ENCODE assay signal across 8 cellular contexts in the genomic region with DNA sequence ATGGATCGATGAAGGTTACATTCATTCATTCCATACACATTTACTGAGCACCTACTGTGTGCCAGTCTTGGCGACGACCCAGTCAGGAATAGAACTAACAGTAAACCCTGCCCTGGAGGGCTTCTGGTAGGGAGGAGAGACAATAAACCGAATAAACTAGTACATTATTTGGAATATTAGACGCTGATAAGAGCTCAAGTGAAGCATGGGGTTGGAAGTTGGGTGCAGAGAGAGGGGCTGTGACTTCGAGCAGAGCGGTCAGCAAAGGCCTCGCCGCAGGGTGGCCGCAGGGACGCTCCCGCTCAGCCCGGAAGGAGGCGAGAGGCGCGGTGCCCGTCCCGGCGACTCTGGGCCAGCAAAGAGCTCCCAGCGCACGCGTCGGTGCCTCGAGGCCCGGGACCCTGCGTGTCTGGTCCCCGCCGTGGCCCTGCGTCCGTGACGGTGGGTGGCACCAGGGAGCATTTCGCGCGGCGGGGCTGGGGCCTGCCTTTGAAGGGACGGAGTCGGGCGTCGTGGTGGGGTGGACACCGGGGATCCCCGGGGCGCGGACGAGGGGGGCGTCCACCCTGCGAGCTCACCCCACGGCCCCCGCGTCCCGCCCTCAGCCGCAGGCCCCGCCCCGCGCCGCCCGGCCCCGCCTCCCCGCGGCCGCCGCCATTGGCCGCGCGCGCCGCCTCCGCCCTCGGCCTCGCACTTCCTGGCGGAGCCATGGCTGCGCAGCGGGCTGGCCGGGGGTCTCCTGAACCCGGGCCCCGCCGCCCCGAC. TPM values are rescaled to one million over a fixed set of nuclear protein-coding genes. Genes with fewer than 3 reads are reported as not detected.
DNase-seq lines count a peak whose midpoint lies in the region; FAIRE-seq and TF ChIP-seq lines count a peak whose summit lies in the region.

Gene KLHL36 (plus strand): TSS at position 682 of the 765 bp plus-strand sequence. CDS start 2,357 bp downstream, outside the sequence.

- H3K4me3 Mint-ChIP-seq in mesothelial cell of epicardium = peak within 1 kb of the TSS; percentile 80

- no peaks in the 10 kb centered on the region for H3K9me3 ChIP-seq in endocrine pancreas (ENCODE audit: control insufficient read depth, low read length)

- H3K36me3 Mint-ChIP-seq in mesothelial cell of epicardium = peaks cover 7% of the 10 kb centered on the region

- peak within 1 kb of the TSS; percentile 83 for H3K27ac Mint-ChIP-seq in mesothelial cell of epicardium

- H3K4me3 ChIP-seq in H7 (ENCODE audit: insufficient read depth, low read depth, low read length) = peak within 1 kb of the TSS; percentile 77
- peak within 1 kb of the TSS; percentile 61 for H3K4me3 ChIP-seq in NB4 (ENCODE audit: low read depth, low read length)
- no peak within 1 kb of the TSS for H3K4me3 ChIP-seq in endocrine pancreas (ENCODE audit: control insufficient read depth, insufficient read depth, low read length)

- H3K9ac ChIP-seq in endocrine pancreas (ENCODE audit: control insufficient read depth, insufficient read depth, low read length) = peak within 1 kb of the TSS; percentile 71

- no peak for TF ChIP-seq POLR2A in GM12891 (IDR thresholded peaks at IDR 0.05; ENCODE audit: low read depth, low read length)
- TF ChIP-seq POLR2A in NB4 (IDR thresholded peaks at IDR 0.05; ENCODE audit: extremely low read depth, insufficient read length) = peak; percentile 50

- H3K4me1 ChIP-seq in endocrine pancreas (ENCODE audit: control insufficient read depth, insufficient read depth, low read length) = no peaks in the 10 kb centered on the region

- H3K27me3 ChIP-seq in H7 (ENCODE audit: control insufficient read depth, insufficient read depth, low read length) (peaks cover 5% of the 10 kb centered on the region), endocrine pancreas (ENCODE audit: control insufficient read depth, insufficient read depth, low read length) (no peaks in the 10 kb centered on the region)

- FAIRE-seq in GM12891 (lab: Jason Lieb, UNC) = peak; percentile 80

- no peaks in the 10 kb centered on the region for H3K27me3 Mint-ChIP-seq in mesothelial cell of epicardium (ENCODE audit: low read depth)

- no peaks in the 10 kb centered on the region for H3K9me3 Mint-ChIP-seq in mesothelial cell of epicardium

- TF ChIP-seq CTCF in NB4 (IDR thresholded peaks at IDR 0.05; ENCODE audit: low read depth, low read length) = no peak
- TF ChIP-seq CTCF in mesothelial cell of epicardium (IDR thresholded peaks at IDR 0.05; ENCODE audit: unreplicated experiment) = no peak

- H3K36me3 ChIP-seq in H7 (replicated peaks; ENCODE audit: control insufficient read depth, insufficient read depth, low read length) (peaks cover 2% of the 10 kb centered on the region; the same call in 1 of the 2 replicates), endocrine pancreas (ENCODE audit: control insufficient read depth, insufficient read depth, low read length) (no peaks in the 10 kb centered on the region)

- DNase-seq in GM12891 (ENCODE audit: insufficient read length, low spot score) (peak; percentile 96), H7 (peak; percentile 97), NB4 (ENCODE audit: low read depth) (peak; percentile 58), mesothelial cell of epicardium (ENCODE audit: low spot score in 2 of 2, unreplicated experiment in 2 of 2) (peak; percentile 45 to 72), NCI-H524 (lab: John Stamatoyannopoulos, UW) (no peak)
- DNase-seq in activated CD8-positive, alpha-beta memory T cell treated with anti-CD3 and anti-CD28 coated beads for 4 hours (ENCODE audit: low read depth in 2 of 2) = peak; percentile 35 to 51
- DNase-seq in stimulated activated CD8-positive, alpha-beta memory T cell treated with anti-CD3 and anti-CD28 coated beads, Interleukin-15, amount 100 ng/mL, for 48 hours (ENCODE audit: low read depth in 2 of 2) = peak; percentile 55 to 58

- H3K4me1 Mint-ChIP-seq in mesothelial cell of epicardium = peaks cover 24% of the 10 kb centered on the region

TF ChIP-seq in GM12891, 5 proteins besides CTCF, POLR2A, EP300 and RAD21:
- TF ChIP-seq POU2F2 (IDR thresholded peaks at IDR 0.05; ENCODE audit: low read depth, low read length) (no peak), POLR2AphosphoS5 (IDR thresholded peaks at IDR 0.05; ENCODE audit: low read depth, low read length) (no peak), SPI1 (IDR thresholded peaks at IDR 0.05; ENCODE audit: low read depth, low read length) (no peak), PAX5 (IDR thresholded peaks at IDR 0.05; ENCODE audit: insufficient read depth, low read length, severe bottlenecking) (no peak), TAF1 (IDR thresholded peaks at IDR 0.05; ENCODE audit: low read depth, low read length) (no peak)
TF ChIP-seq in GM12891: peak in this region for 0.

RNA-seq across cellular contexts. Expression of gene KLHL36, which starts in this region (rescaled TPM):
- polyA plus RNA-seq in GM12891 (2012; ENCODE audit: low read depth, missing spikeins) = 18.6 TPM
- total RNA-seq in H7 (2014; rRNA removed; shearing (Covaris generic)) = 76.6 and 92.3 TPM in 2 replicates
- total RNA-seq in mesothelial cell of epicardium = 44.9 to 51.6 TPM (median 46.9 TPM) in 3 replicates

Comparison
In these comparisons a context has a peak if more than half of its experiments do, and no peak if none do; other contexts are left out.
1. DNase-seq: peak in GM12891 (single experiment), H7 (single experiment), NB4 (single experiment), activated CD8-positive, alpha-beta memory T cell treated with anti-CD3 and anti-CD28 coated beads for 4 hours (2 of 2), mesothelial cell of epicardium (2 of 2) and stimulated activated CD8-positive, alpha-beta memory T cell treated with anti-CD3 and anti-CD28 coated beads, Interleukin-15, amount 100 ng/mL, for 48 hours (2 of 2); none in NCI-H524 (0 of 2).